In the genomic region with DNA sequence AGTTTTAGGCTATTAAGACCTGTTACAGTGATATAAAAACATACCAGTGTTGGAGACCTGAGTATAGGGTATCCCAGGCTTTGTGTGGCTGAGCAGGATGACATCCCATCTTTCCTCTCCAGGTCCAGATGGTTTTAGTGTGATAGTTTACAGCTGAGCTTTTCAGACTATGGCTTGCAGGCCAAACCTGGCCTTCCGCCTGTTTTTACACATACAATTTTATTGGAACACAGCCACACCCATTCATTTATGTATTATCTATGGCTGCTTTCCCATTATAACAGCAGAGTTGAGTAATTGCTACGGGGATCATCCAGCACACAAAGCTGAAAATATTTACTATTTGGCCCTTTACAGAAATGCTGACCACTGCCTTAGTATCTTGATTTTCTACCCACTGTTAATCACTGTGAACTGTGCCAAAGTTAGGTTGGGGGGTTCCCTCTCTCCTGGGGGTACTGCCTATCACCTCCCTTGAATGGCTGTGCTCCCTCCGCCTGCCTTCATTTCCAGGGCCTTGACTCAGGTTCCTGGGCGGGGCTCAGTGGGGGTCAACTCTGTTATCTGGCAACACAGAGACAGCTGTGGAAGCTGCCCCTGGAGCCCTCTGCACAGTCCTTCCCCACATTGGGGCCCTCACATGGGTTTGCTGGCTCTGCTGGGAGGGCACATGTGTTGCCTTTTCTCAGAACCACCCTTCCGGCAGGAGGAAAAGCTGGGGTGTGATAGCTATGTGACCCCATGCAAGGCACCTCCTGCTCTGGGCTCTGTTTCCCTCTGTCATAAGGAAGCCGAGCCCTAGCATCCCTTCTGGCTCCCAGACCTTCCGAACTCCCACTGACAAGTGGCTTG, we compare ENCODE assay signal across 1 cellular context.
A peak's percentile ranks its signal among the peaks of the same experiment; 100 is the strongest.
TF ChIP-seq lines count a peak whose summit lies in the region.

No MANE protein-coding gene starts in this region.

TF ChIP-seq in K562, 482 proteins besides CTCF, POLR2A, EP300 and RAD21 (continued from another document and continues in another):
- TF ChIP-seq MXD1 (CRISPR knock-in tag; IDR thresholded peaks at IDR 0.05; ENCODE audit: borderline replicate concordance, poor library complexity, severe bottlenecking) (no peak), ZNF764 (CRISPR knock-in tag; IDR thresholded peaks at IDR 0.05; ENCODE audit: low read depth) (no peak), CREB5 (CRISPR knock-in tag; IDR thresholded peaks at IDR 0.05) (no peak), ZNF184 (CRISPR knock-in tag; IDR thresholded peaks at IDR 0.05) (no peak), ILK (tag; IDR thresholded peaks at IDR 0.05; ENCODE audit: borderline replicate concordance, low read depth) (no peak), CREM (IDR thresholded peaks at IDR 0.05; ENCODE audit: low read depth) (0 out of 2 replicates have a peak, but pooled peaks have one; percentile 45), ZNF830 (CRISPR knock-in tag; IDR thresholded peaks at IDR 0.05) (no peak), ARHGAP35 (IDR thresholded peaks at IDR 0.05; ENCODE audit: partially characterized antibody) (no peak), ZNF324 (CRISPR knock-in tag; IDR thresholded peaks at IDR 0.05) (0 out of 2 replicates have a peak, but pooled peaks have one; percentile 30), ZNF232 (CRISPR knock-in tag; IDR thresholded peaks at IDR 0.05) (no peak), POLR3G (IDR thresholded peaks at IDR 0.05; ENCODE audit: extremely low read depth, insufficient read length, insufficient replicate concordance) (no peak), SIN3B (IDR thresholded peaks at IDR 0.05; ENCODE audit: low read depth) (no peak), SUPT5H (IDR thresholded peaks at IDR 0.05) (peak; percentile 33; the same call in 1 of the 2 replicates), ESRRA (IDR thresholded peaks at IDR 0.05; ENCODE audit: borderline replicate concordance, low read depth) (no peak), CCNT2 (IDR thresholded peaks at IDR 0.05; ENCODE audit: borderline replicate concordance, extremely low read depth, insufficient read length, low read depth, low read length) (peak; percentile 17), CSDE1 (IDR thresholded peaks at IDR 0.05) (no peak), SMARCE1 (IDR thresholded peaks at IDR 0.05) (peak; percentile 79; the same call in 1 of the 2 replicates), ZNF561 (CRISPR knock-in tag; conservative IDR thresholded peaks at IDR 0.05) (no peak), RFX5 (IDR thresholded peaks at IDR 0.05; ENCODE audit: low read depth, low read length) (no peak), ZNF778 (CRISPR knock-in tag; IDR thresholded peaks at IDR 0.05) (no peak), HBP1 (CRISPR knock-in tag; IDR thresholded peaks at IDR 0.05) (0 out of 2 replicates have a peak, but pooled peaks have one; percentile 48), PTRF (tag; IDR thresholded peaks at IDR 0.05) (no peak), GATAD2B (IDR thresholded peaks at IDR 0.05; ENCODE audit: borderline replicate concordance) (peak; percentile 38), SP1 (CRISPR knock-in tag; IDR thresholded peaks at IDR 0.05) (no peak), CTBP1 (IDR thresholded peaks at IDR 0.05; ENCODE audit: borderline replicate concordance) (no peak; the same call in 1 of the 2 replicates), KDM2B (CRISPR knock-in tag; IDR thresholded peaks at IDR 0.05) (no peak), SAFB (IDR thresholded peaks at IDR 0.05; ENCODE audit: borderline replicate concordance, low read depth, low read length) (no peak), RCOR1 (IDR thresholded peaks at IDR 0.05; ENCODE audit: borderline replicate concordance in 1 of 2, low read depth in 2 of 2, low read length in 2 of 2) (peak; percentile 82), TAF7 (tag; IDR thresholded peaks at IDR 0.05) (no peak)
- TF ChIP-seq, protein P1, sequence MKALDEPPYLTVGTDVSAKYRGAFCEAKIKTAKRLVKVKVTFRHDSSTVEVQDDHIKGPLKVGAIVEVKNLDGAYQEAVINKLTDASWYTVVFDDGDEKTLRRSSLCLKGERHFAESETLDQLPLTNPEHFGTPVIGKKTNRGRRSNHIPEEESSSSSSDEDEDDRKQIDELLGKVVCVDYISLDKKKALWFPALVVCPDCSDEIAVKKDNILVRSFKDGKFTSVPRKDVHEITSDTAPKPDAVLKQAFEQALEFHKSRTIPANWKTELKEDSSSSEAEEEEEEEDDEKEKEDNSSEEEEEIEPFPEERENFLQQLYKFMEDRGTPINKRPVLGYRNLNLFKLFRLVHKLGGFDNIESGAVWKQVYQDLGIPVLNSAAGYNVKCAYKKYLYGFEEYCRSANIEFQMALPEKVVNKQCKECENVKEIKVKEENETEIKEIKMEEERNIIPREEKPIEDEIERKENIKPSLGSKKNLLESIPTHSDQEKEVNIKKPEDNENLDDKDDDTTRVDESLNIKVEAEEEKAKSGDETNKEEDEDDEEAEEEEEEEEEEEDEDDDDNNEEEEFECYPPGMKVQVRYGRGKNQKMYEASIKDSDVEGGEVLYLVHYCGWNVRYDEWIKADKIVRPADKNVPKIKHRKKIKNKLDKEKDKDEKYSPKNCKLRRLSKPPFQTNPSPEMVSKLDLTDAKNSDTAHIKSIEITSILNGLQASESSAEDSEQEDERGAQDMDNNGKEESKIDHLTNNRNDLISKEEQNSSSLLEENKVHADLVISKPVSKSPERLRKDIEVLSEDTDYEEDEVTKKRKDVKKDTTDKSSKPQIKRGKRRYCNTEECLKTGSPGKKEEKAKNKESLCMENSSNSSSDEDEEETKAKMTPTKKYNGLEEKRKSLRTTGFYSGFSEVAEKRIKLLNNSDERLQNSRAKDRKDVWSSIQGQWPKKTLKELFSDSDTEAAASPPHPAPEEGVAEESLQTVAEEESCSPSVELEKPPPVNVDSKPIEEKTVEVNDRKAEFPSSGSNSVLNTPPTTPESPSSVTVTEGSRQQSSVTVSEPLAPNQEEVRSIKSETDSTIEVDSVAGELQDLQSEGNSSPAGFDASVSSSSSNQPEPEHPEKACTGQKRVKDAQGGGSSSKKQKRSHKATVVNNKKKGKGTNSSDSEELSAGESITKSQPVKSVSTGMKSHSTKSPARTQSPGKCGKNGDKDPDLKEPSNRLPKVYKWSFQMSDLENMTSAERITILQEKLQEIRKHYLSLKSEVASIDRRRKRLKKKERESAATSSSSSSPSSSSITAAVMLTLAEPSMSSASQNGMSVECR (CRISPR knock-in tag; IDR thresholded peaks at IDR 0.05) = no peak
- TF ChIP-seq, protein P2, sequence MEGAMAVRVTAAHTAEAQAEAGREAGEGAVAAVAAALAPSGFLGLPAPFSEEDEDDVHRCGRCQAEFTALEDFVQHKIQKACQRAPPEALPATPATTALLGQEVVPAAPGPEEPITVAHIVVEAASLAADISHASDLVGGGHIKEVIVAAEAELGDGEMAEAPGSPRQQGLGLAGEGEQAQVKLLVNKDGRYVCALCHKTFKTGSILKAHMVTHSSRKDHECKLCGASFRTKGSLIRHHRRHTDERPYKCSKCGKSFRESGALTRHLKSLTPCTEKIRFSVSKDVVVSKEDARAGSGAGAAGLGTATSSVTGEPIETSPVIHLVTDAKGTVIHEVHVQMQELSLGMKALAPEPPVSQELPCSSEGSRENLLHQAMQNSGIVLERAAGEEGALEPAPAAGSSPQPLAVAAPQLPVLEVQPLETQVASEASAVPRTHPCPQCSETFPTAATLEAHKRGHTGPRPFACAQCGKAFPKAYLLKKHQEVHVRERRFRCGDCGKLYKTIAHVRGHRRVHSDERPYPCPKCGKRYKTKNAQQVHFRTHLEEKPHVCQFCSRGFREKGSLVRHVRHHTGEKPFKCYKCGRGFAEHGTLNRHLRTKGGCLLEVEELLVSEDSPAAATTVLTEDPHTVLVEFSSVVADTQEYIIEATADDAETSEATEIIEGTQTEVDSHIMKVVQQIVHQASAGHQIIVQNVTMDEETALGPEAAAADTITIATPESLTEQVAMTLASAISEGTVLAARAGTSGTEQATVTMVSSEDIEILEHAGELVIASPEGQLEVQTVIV (CRISPR knock-in tag; IDR thresholded peaks at IDR 0.05; ENCODE audit: borderline replicate concordance) = no peak
- TF ChIP-seq, protein P3, sequence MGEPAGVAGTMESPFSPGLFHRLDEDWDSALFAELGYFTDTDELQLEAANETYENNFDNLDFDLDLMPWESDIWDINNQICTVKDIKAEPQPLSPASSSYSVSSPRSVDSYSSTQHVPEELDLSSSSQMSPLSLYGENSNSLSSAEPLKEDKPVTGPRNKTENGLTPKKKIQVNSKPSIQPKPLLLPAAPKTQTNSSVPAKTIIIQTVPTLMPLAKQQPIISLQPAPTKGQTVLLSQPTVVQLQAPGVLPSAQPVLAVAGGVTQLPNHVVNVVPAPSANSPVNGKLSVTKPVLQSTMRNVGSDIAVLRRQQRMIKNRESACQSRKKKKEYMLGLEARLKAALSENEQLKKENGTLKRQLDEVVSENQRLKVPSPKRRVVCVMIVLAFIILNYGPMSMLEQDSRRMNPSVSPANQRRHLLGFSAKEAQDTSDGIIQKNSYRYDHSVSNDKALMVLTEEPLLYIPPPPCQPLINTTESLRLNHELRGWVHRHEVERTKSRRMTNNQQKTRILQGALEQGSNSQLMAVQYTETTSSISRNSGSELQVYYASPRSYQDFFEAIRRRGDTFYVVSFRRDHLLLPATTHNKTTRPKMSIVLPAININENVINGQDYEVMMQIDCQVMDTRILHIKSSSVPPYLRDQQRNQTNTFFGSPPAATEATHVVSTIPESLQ (CRISPR knock-in tag; IDR thresholded peaks at IDR 0.05) = no peak
- TF ChIP-seq, protein P4, sequence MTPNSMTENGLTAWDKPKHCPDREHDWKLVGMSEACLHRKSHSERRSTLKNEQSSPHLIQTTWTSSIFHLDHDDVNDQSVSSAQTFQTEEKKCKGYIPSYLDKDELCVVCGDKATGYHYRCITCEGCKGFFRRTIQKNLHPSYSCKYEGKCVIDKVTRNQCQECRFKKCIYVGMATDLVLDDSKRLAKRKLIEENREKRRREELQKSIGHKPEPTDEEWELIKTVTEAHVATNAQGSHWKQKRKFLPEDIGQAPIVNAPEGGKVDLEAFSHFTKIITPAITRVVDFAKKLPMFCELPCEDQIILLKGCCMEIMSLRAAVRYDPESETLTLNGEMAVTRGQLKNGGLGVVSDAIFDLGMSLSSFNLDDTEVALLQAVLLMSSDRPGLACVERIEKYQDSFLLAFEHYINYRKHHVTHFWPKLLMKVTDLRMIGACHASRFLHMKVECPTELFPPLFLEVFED (CRISPR knock-in tag; conservative IDR thresholded peaks at IDR 0.05) = no peak
- TF ChIP-seq, protein P5, sequence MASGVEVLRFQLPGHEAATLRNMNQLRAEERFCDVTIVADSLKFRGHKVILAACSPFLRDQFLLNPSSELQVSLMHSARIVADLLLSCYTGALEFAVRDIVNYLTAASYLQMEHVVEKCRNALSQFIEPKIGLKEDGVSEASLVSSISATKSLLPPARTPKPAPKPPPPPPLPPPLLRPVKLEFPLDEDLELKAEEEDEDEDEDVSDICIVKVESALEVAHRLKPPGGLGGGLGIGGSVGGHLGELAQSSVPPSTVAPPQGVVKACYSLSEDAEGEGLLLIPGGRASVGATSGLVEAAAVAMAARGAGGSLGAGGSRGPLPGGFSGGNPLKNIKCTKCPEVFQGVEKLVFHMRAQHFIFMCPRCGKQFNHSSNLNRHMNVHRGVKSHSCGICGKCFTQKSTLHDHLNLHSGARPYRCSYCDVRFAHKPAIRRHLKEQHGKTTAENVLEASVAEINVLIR (CRISPR knock-in tag; IDR thresholded peaks at IDR 0.05) = no peak
- TF ChIP-seq, protein P6, sequence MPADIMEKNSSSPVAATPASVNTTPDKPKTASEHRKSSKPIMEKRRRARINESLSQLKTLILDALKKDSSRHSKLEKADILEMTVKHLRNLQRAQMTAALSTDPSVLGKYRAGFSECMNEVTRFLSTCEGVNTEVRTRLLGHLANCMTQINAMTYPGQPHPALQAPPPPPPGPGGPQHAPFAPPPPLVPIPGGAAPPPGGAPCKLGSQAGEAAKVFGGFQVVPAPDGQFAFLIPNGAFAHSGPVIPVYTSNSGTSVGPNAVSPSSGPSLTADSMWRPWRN (IDR thresholded peaks at IDR 0.05; ENCODE audit: low read depth) = no peak
- TF ChIP-seq, protein P7, sequence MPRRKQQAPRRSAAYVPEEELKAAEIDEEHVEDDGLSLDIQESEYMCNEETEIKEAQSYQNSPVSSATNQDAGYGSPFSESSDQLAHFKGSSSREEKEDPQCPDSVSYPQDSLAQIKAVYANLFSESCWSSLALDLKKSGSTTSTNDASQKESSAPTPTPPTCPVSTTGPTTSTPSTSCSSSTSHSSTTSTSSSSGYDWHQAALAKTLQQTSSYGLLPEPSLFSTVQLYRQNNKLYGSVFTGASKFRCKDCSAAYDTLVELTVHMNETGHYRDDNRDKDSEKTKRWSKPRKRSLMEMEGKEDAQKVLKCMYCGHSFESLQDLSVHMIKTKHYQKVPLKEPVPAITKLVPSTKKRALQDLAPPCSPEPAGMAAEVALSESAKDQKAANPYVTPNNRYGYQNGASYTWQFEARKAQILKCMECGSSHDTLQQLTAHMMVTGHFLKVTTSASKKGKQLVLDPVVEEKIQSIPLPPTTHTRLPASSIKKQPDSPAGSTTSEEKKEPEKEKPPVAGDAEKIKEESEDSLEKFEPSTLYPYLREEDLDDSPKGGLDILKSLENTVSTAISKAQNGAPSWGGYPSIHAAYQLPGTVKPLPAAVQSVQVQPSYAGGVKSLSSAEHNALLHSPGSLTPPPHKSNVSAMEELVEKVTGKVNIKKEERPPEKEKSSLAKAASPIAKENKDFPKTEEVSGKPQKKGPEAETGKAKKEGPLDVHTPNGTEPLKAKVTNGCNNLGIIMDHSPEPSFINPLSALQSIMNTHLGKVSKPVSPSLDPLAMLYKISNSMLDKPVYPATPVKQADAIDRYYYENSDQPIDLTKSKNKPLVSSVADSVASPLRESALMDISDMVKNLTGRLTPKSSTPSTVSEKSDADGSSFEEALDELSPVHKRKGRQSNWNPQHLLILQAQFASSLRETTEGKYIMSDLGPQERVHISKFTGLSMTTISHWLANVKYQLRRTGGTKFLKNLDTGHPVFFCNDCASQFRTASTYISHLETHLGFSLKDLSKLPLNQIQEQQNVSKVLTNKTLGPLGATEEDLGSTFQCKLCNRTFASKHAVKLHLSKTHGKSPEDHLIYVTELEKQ (CRISPR knock-in tag; IDR thresholded peaks at IDR 0.05) = no peak
